19 cellular contexts compared by ENCODE assay signal in the genomic region with DNA sequence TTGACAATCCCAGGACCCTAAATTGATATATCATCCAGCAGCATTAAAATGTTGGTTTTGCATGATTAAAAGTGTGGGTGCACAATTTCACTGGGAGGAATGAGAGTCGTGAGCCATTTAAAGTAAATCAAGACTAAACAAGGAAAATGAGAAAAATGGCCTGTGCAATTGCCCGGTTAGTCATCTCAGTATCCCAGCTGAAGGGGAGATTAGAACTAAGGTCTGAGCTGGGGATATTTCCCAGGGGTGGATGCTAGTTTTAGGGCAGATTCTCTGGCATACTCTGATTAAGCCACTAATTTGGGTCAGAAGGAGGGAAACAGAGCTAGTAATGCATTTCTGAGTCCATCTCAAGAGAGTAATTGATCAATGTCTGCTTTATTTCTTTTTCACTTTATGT.
"Had no signal": no experiment of that assay in that cellular context is flagged by ENCODE, and none has a peak within 500 bp of the region (broad histone marks: within the 10 kb centered on the region; RNA-seq: fewer than 3 reads in every experiment).

No MANE protein-coding gene starts in this region.

- H3K27ac Mint-ChIP-seq: activated naive CD4-positive, alpha-beta T cell treated with anti-CD3 and anti-CD28 coated beads for 36 hours; activated naive CD8-positive, alpha-beta T cell treated with anti-CD3 and anti-CD28 coated beads, Interleukin-2, amount 50 U/mL, for 24 hours; naive thymus-derived CD4-positive, alpha-beta T cell had no signal

- H3K4me3 ChIP-seq: ascending aorta, cardiac muscle cell, gastrocnemius medialis, heart left ventricle had no signal

- H3K4me3 Mint-ChIP-seq: activated naive CD4-positive, alpha-beta T cell treated with anti-CD3 and anti-CD28 coated beads for 36 hours; activated naive CD8-positive, alpha-beta T cell treated with anti-CD3 and anti-CD28 coated beads, Interleukin-2, amount 50 U/mL, for 24 hours; naive thymus-derived CD4-positive, alpha-beta T cell had no signal

- H3K9me3 ChIP-seq: ascending aorta, gastrocnemius medialis, heart left ventricle, neutrophil had no signal

- H3K4me1 Mint-ChIP-seq: activated naive CD8-positive, alpha-beta T cell treated with anti-CD3 and anti-CD28 coated beads, Interleukin-2, amount 50 U/mL, for 24 hours; naive thymus-derived CD4-positive, alpha-beta T cell had no signal

- FAIRE-seq: colon, islet of Langerhans had no signal

- DNase-seq: activated naive CD4-positive, alpha-beta T cell treated with anti-CD3 and anti-CD28 coated beads for 36 hours; activated naive CD8-positive, alpha-beta T cell treated with anti-CD3 and anti-CD28 coated beads, Interleukin-2, amount 50 U/mL, for 24 hours; activated T-cell treated with anti-CD3 and anti-CD28 coated beads for 4 hours; gastrocnemius medialis; heart left ventricle; left colon; naive thymus-derived CD4-positive, alpha-beta T cell; posterior cingulate gyrus; retina; stimulated activated CD4-positive, alpha-beta T cell treated with anti-CD3 and anti-CD28 coated beads, Interleukin-15, amount 100 ng/mL, for 24 hours; stimulated activated CD4-positive, alpha-beta T cell treated with anti-CD3 and anti-CD28 coated beads, Interleukin-4, amount 100 ng/mL, for 24 hours; stimulated activated naive CD4-positive, alpha-beta T cell; trophoblast cell had no signal

- ATAC-seq: activated naive CD8-positive, alpha-beta T cell treated with anti-CD3 and anti-CD28 coated beads, Interleukin-2, amount 50 U/mL, for 24 hours; esophagus mucosa; heart left ventricle; left colon; naive thymus-derived CD4-positive, alpha-beta T cell had no signal

- H3K27ac ChIP-seq: ascending aorta, cardiac muscle cell, gastrocnemius medialis, heart left ventricle, neutrophil had no signal

- H3K36me3 ChIP-seq: ascending aorta, cardiac muscle cell, gastrocnemius medialis, heart left ventricle, neutrophil had no signal

- H3K36me3 Mint-ChIP-seq: naive thymus-derived CD4-positive, alpha-beta T cell had no signal

- H3K27me3 ChIP-seq: ascending aorta, cardiac muscle cell, gastrocnemius medialis, heart left ventricle, neutrophil had no signal

- H3K9me3 Mint-ChIP-seq: activated naive CD4-positive, alpha-beta T cell treated with anti-CD3 and anti-CD28 coated beads for 36 hours; activated naive CD8-positive, alpha-beta T cell treated with anti-CD3 and anti-CD28 coated beads, Interleukin-2, amount 50 U/mL, for 24 hours had no signal
